Comparison of ENCODE assay signal across 2 cellular contexts in the genomic region with DNA sequence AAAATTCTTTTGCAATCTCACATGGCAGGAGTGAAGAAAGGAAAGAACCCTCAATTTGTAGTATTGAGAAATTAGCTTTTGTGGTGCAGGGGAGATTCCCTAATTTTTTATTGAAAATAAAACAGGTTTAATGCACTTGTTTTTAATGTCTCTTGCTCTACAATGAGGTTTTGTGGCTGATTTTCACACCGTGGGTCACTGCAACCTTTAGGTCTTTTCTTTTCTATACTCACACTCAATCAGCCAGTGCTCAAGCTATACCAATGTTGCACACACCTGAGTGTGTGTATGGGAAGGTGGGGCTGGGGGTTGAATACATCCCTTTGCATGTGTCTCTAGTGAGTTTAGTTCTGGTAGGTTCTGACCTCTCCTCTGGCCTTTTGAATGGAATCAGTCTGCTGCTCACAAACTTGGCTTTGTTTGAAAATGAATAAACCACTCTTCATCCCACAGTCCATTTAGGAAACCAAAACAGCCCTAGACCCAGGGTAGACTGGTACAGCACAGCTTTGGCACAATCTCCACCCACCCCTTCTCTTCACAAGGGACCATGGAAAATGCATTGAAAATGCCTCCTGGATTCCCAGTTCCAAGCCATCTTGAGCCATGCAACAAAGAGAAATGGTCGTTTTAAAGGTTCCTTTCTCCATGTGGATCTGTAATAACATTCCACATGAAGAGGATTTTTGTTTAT.
TF ChIP-seq lines count a peak whose summit lies in the region.

No MANE protein-coding gene starts in this region.

TF ChIP-seq in GM23338, 12 proteins besides CTCF, POLR2A, EP300 and RAD21 (continued from another document and continues in another):
- TF ChIP-seq JUNB (IDR thresholded peaks at IDR 0.05; ENCODE audit: unreplicated experiment) (no peak), EZH2phosphoT487 (IDR thresholded peaks at IDR 0.05; ENCODE audit: unreplicated experiment) (no peak), REST (IDR thresholded peaks at IDR 0.05; ENCODE audit: unreplicated experiment) (no peak), ZNF114 (CRISPR knock-in tag; IDR thresholded peaks at IDR 0.05) (no peak), CREB1 (CRISPR knock-in tag; IDR thresholded peaks at IDR 0.05; ENCODE audit: low read depth) (no peak), STAT1 (IDR thresholded peaks at IDR 0.05; ENCODE audit: unreplicated experiment) (no peak), ZNF462 (CRISPR knock-in tag; IDR thresholded peaks at IDR 0.05) (no peak)
- TF ChIP-seq, protein P1, sequence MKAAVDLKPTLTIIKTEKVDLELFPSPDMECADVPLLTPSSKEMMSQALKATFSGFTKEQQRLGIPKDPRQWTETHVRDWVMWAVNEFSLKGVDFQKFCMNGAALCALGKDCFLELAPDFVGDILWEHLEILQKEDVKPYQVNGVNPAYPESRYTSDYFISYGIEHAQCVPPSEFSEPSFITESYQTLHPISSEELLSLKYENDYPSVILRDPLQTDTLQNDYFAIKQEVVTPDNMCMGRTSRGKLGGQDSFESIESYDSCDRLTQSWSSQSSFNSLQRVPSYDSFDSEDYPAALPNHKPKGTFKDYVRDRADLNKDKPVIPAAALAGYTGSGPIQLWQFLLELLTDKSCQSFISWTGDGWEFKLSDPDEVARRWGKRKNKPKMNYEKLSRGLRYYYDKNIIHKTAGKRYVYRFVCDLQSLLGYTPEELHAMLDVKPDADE (IDR thresholded peaks at IDR 0.05): no peak

TF ChIP-seq in K562, 482 proteins besides CTCF, POLR2A, EP300 and RAD21 (continued from another document):
- TF ChIP-seq ZKSCAN8 (CRISPR knock-in tag; IDR thresholded peaks at IDR 0.05) (no peak), HDAC1 (IDR thresholded peaks at IDR 0.05) (no peak), FOXA3 (CRISPR knock-in tag; conservative IDR thresholded peaks at IDR 0.05 in 1 of 2, IDR thresholded peaks at IDR 0.05 in 1 of 2) (no peak), MCM3 (IDR thresholded peaks at IDR 0.05) (no peak), ZNF146 (CRISPR knock-in tag; IDR thresholded peaks at IDR 0.05; ENCODE audit: unreplicated experiment) (no peak), TGIF2 (CRISPR knock-in tag; IDR thresholded peaks at IDR 0.05) (no peak), STAG1 (CRISPR knock-in tag; IDR thresholded peaks at IDR 0.05; ENCODE audit: borderline replicate concordance) (no peak), FOXJ3 (CRISPR knock-in tag; IDR thresholded peaks at IDR 0.05) (no peak), HDAC2 (IDR thresholded peaks at IDR 0.05) (no peak), NR2C1 (IDR thresholded peaks at IDR 0.05) (no peak), NR2C1 (tag; IDR thresholded peaks at IDR 0.05) (no peak)
- TF ChIP-seq, protein P2, sequence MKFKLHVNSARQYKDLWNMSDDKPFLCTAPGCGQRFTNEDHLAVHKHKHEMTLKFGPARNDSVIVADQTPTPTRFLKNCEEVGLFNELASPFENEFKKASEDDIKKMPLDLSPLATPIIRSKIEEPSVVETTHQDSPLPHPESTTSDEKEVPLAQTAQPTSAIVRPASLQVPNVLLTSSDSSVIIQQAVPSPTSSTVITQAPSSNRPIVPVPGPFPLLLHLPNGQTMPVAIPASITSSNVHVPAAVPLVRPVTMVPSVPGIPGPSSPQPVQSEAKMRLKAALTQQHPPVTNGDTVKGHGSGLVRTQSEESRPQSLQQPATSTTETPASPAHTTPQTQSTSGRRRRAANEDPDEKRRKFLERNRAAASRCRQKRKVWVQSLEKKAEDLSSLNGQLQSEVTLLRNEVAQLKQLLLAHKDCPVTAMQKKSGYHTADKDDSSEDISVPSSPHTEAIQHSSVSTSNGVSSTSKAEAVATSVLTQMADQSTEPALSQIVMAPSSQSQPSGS (CRISPR knock-in tag; IDR thresholded peaks at IDR 0.05): no peak
TF ChIP-seq in K562: peak in this region for 0.
